In genomic region chr20:36745234-36745926, GRCh38 we compare ENCODE assay signal across 8 cellular contexts. TPM values are rescaled to one million over a fixed set of nuclear protein-coding genes. Genes with fewer than 3 reads are reported as not detected.
DNase-seq lines count a peak whose midpoint lies in the region; ATAC-seq and TF ChIP-seq lines count a peak whose summit lies in the region.

No MANE protein-coding gene starts in this region.

- no peaks in the 10 kb centered on the region for H3K9me3 Mint-ChIP-seq in activated CD4-positive, alpha-beta memory T cell treated with anti-CD3 and anti-CD28 coated beads for 36 hours

- peak overlapping the region; percentile 82 for H3K27ac ChIP-seq in C4-2B

- CTCF ChIA-PET in activated CD4-positive, alpha-beta memory T cell treated with anti-CD3 and anti-CD28 coated beads for 36 hours (lab: Charles Lee): interaction anchor here (0.9 to 3.2 kb wide), 9 partner anchors 8 to 174 kb away, joined by 3 to 21 read pairs (median 5); partner anchors contain the start of genes DSN1 and RAB5IF

- H3K27ac Mint-ChIP-seq in activated CD4-positive, alpha-beta memory T cell treated with anti-CD3 and anti-CD28 coated beads for 36 hours: peak overlapping the region; percentile 31

- POLR2A ChIA-PET in activated CD4-positive, alpha-beta memory T cell treated with anti-CD3 and anti-CD28 coated beads for 36 hours (lab: Charles Lee): interaction anchor here (0.6 to 1.0 kb wide), 4 partner anchors 11 to 391 kb away, joined by 3 read pairs; partner anchors contain the start of gene DSN1

- ATAC-seq in GM18909 (IDR thresholded peaks at IDR 0.05; ENCODE audit: poor library complexity, unreplicated experiment): peak; percentile 43
- ATAC-seq in HG03520 (IDR thresholded peaks at IDR 0.05; ENCODE audit: unreplicated experiment): peak; percentile 33

- no peaks in the 10 kb centered on the region for H3K36me3 Mint-ChIP-seq in activated CD4-positive, alpha-beta memory T cell treated with anti-CD3 and anti-CD28 coated beads for 36 hours

- intact Hi-C loops in activated CD4-positive, alpha-beta memory T cell treated with anti-CD3 and anti-CD28 coated beads for 36 hours (cut with micrococcal nuclease): loop anchor here (5.0 to 10.0 kb wide), 2 partner anchors 138 to 281 kb away; partner anchors contain the start of gene RAB5IF
- intact Hi-C loops in cardiac septum (cut with DNase I): no loop called here

- peaks cover 13% of the 10 kb centered on the region for H3K4me1 Mint-ChIP-seq in activated CD4-positive, alpha-beta memory T cell treated with anti-CD3 and anti-CD28 coated beads for 36 hours (ENCODE audit: low read depth)

- no peak for DNase-seq in activated CD4-positive, alpha-beta memory T cell treated with anti-CD3 and anti-CD28 coated beads for 36 hours
- DNase-seq in cardiac septum (ENCODE audit: low spot score) (peak; percentile 78), putamen (ENCODE audit: low spot score) (peak; percentile 14), T1000 (lab: John Stamatoyannopoulos, UW) (no peak), cerebellum (ENCODE audit: low spot score) (no peak)

- H3K27me3 Mint-ChIP-seq in activated CD4-positive, alpha-beta memory T cell treated with anti-CD3 and anti-CD28 coated beads for 36 hours: no peaks in the 10 kb centered on the region

- peak overlapping the region; percentile 88 for H3K4me3 Mint-ChIP-seq in activated CD4-positive, alpha-beta memory T cell treated with anti-CD3 and anti-CD28 coated beads for 36 hours

- TF ChIP-seq CTCF in C4-2B (conservative IDR thresholded peaks at IDR 0.05): peak; percentile 38; the same call in 1 of the 2 replicates

RNA-seq across cellular contexts. Expression of gene NDRG3, which starts 0.5 kb away (rescaled TPM):
- total RNA-seq in activated CD4-positive, alpha-beta memory T cell treated with anti-CD3 and anti-CD28 coated beads for 36 hours: 10 to 100 TPM; 29.9 to 33.1 TPM
- total RNA-seq in cardiac septum (32.1 TPM), cerebellum (44.5 TPM)

RNA-seq across cellular contexts. Expression of gene DSN1, which starts 28.2 kb away (rescaled TPM):
- total RNA-seq in activated CD4-positive, alpha-beta memory T cell treated with anti-CD3 and anti-CD28 coated beads for 36 hours: 10 to 100 TPM; 25.9 to 30.1 TPM
- total RNA-seq in cardiac septum: 3.8 TPM
- total RNA-seq in cerebellum: 10.2 TPM

Comparison
In these comparisons a context has a peak if more than half of its experiments do, and no peak if none do; other contexts are left out.
1. DNase-seq: peak in cardiac septum (single experiment) and putamen (single experiment); none in activated CD4-positive, alpha-beta memory T cell treated with anti-CD3 and anti-CD28 coated beads for 36 hours (single experiment), T1000 (single experiment) and cerebellum (single experiment).